In the genomic region with DNA sequence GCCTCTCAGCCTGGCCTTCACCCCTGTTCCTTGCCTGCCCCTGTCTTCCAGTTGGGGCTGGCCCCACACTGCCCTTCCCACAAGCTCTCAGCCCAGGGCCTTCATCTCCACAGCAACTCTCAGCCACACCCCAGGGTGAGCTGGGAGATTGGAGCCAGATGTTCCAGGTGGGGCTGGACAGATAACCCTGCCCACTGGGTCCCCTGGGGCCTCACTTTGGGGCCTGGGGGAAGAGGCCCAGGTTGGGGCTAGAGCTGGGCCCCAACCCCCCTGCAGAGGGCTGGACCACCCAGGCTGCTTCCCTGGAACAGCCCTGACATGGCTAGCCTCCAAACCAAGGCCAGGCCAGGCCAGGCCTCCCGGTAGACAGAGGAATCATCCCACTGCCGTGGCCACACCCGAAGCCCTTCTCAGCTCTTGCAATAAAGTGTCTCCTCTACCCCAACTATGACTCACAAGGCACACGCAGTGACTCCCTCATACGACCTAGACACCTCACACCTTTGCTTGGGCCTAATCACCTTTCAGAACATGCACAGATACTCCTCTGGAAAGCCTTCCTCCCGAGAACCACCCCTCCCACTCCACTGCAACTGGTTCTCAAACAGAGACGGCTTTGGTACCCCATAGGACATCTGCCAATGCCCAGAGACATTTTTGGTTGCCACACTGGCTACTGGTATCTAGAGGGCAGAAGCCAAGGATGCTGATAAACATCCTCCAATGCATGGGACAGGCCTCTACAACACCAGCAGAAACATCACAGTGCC, we compare ENCODE assay signal across 9 cellular contexts. TPM values are rescaled to one million over a fixed set of nuclear protein-coding genes. Genes with fewer than 3 reads are reported as not detected.
DNase-seq lines count a peak whose midpoint lies in the region; ATAC-seq and TF ChIP-seq lines count a peak whose summit lies in the region.
"Had no signal": no experiment of that assay in that cellular context is flagged by ENCODE, and none has a peak within 500 bp of the region (broad histone marks: within the 10 kb centered on the region; RNA-seq: fewer than 3 reads in every experiment).

No MANE protein-coding gene starts in this region.

- intact Hi-C loops in Caco-2 (cut with micrococcal nuclease; ENCODE audit: unreplicated experiment), result no loop called here

- ATAC-seq in GM19351 (IDR thresholded peaks at IDR 0.05; ENCODE audit: unreplicated experiment) (no peak), HG02623 (IDR thresholded peaks at IDR 0.05; ENCODE audit: unreplicated experiment) (no peak)

- H3K4me3 ChIP-seq in Caco-2 (ENCODE audit: low read depth, low read length), result no peak overlapping the region
- H3K4me3 ChIP-seq: heart left ventricle had no signal

- H3K4me3 Mint-ChIP-seq in Caco-2 (ENCODE audit: unreplicated experiment) (peak overlapping the region; percentile 8), mesothelial cell of epicardium (no peak overlapping the region)

- H3K27me3 ChIP-seq in Caco-2 (replicated peaks; ENCODE audit: control insufficient read depth, insufficient read depth, low read length), result no peaks in the 10 kb centered on the region
- H3K27me3 ChIP-seq: heart left ventricle had no signal

- POLR2A ChIA-PET in Caco-2 (lab: Charles Lee), result no interaction called here

- TF ChIP-seq CTCF in Caco-2 (IDR thresholded peaks at IDR 0.05; ENCODE audit: insufficient read depth in 1 of 2, low read depth in 1 of 2, low read length in 1 of 2, severe bottlenecking in 1 of 2, unreplicated experiment in 1 of 2), result no peak
- TF ChIP-seq CTCF in mesothelial cell of epicardium (IDR thresholded peaks at IDR 0.05; ENCODE audit: unreplicated experiment), result no peak

- peak in 1 of 2 experiments; percentile 54 for DNase-seq in Caco-2
- DNase-seq in NCI-H69 (lab: John Stamatoyannopoulos, UW), result peak; percentile 10
- DNase-seq in mesothelial cell of epicardium (ENCODE audit: low spot score in 2 of 2, unreplicated experiment in 2 of 2), result no peak
- no peak for DNase-seq in UCSD-AML1 (lab: John Stamatoyannopoulos, UW; ENCODE audit: unreplicated experiment)
- no peak for DNase-seq in T-helper 9 cell
- DNase-seq: heart left ventricle had no signal

- H3K4me1 ChIP-seq in Caco-2, result peaks cover 98% of the 10 kb centered on the region

- H3K27ac Mint-ChIP-seq in Caco-2 (ENCODE audit: unreplicated experiment) (peak overlapping the region; percentile 76), mesothelial cell of epicardium (peak overlapping the region; percentile 90)

- H3K9me3 Mint-ChIP-seq in Caco-2 (ENCODE audit: unreplicated experiment) (no peaks in the 10 kb centered on the region), mesothelial cell of epicardium (no peaks in the 10 kb centered on the region)

- H3K4me1 Mint-ChIP-seq in Caco-2 (ENCODE audit: low read depth, unreplicated experiment), result peaks cover 66% of the 10 kb centered on the region
- H3K4me1 Mint-ChIP-seq in mesothelial cell of epicardium, result peaks cover 88% of the 10 kb centered on the region

- peaks cover 20% of the 10 kb centered on the region for H3K36me3 ChIP-seq in Caco-2 (ENCODE audit: control insufficient read depth, insufficient read depth, low read length)

- no peaks in the 10 kb centered on the region for H3K9me3 ChIP-seq in Caco-2
- H3K9me3 ChIP-seq: heart left ventricle had no signal

- H3K27me3 Mint-ChIP-seq in Caco-2 (ENCODE audit: insufficient read depth, unreplicated experiment) (peaks cover 3% of the 10 kb centered on the region), mesothelial cell of epicardium (ENCODE audit: low read depth) (no peaks in the 10 kb centered on the region)

- no TSS peak for BruUV-seq in Caco-2 (replicated peaks; lab: Mats Ljungman, UMichigan)

- CTCF ChIA-PET in Caco-2 (lab: Charles Lee), result interaction anchor here (1.3 kb wide), 2 partner anchors 13 to 137 kb away, joined by 5 read pairs; no protein-coding TSS in a partner anchor

- peak overlapping the region; percentile 41 for H3K27ac ChIP-seq in angular gyrus (ENCODE audit: low read depth, low read length)

- H3K36me3 Mint-ChIP-seq in Caco-2 (ENCODE audit: insufficient read depth, unreplicated experiment), result peaks cover 100% of the 10 kb centered on the region
- peaks cover 41% of the 10 kb centered on the region for H3K36me3 Mint-ChIP-seq in mesothelial cell of epicardium

RNA-seq across cellular contexts. Expression of a gene that starts 22.2 kb away (rescaled TPM):
- total RNA-seq in Caco-2 (2022) (422 and 437 TPM in 2 replicates), mesothelial cell of epicardium (786 to 841 TPM (median 827 TPM) in 3 replicates)
